ENCODE assay signal across 15 cellular contexts in genomic region chr20:1911536-1911935, GRCh38. TPM values are rescaled to one million over a fixed set of nuclear protein-coding genes. Genes with fewer than 3 reads are reported as not detected.
DNase-seq lines count a peak whose midpoint lies in the region; ATAC-seq and TF ChIP-seq lines count a peak whose summit lies in the region.
"Had no signal": no experiment of that assay in that cellular context is flagged by ENCODE, and none has a peak within 500 bp of the region (broad histone marks: within the 10 kb centered on the region; RNA-seq: fewer than 3 reads in every experiment).

No MANE protein-coding gene starts in this region.

- H3T11ph ChIP-seq in H9 (ENCODE audit: low read length): no peak overlapping the region

- H3K79me2 ChIP-seq in H9 (ENCODE audit: insufficient read depth, low read length): no peaks in the 10 kb centered on the region

- H3K14ac ChIP-seq in H9 (ENCODE audit: insufficient read depth, low read length): no peak overlapping the region
- no peak overlapping the region for H3K14ac ChIP-seq in mesenchymal stem cell (ENCODE audit: low read length in 2 of 2)

- no peak for TF ChIP-seq CTCF in A673 (conservative IDR thresholded peaks at IDR 0.05; ENCODE audit: low read depth, low read length)
- TF ChIP-seq CTCF in H9 (conservative IDR thresholded peaks at IDR 0.05): no peak
- TF ChIP-seq CTCF in dorsolateral prefrontal cortex (IDR thresholded peaks at IDR 0.05 in 54 of 56, conservative IDR thresholded peaks at IDR 0.05 in 2 of 56; ENCODE audit: low read depth in 1 of 56, partially characterized antibody in 56 of 56): no peak

- ATAC-seq in HG02870 (IDR thresholded peaks at IDR 0.05; ENCODE audit: unreplicated experiment): no peak
- ATAC-seq: HepG2, PC-3 had no signal

- H3K9me3 Mint-ChIP-seq in H9: no peaks in the 10 kb centered on the region; a peak in 1 of 5 replicates

- peak overlapping the region; percentile 21 to 61 (median 32); a peak in 2 of 7 replicates for H3K27ac Mint-ChIP-seq in H9

- CTCF ChIA-PET in A673 (lab: Charles Lee): interaction anchor here (0.6 to 0.7 kb wide), 2 partner anchors 182 to 293 kb away, joined by 4 to 5 read pairs; no protein-coding TSS in a partner anchor

- H4K5ac ChIP-seq in H9 (ENCODE audit: insufficient read length, low read depth, low read length): no peak overlapping the region

- H2BK15ac ChIP-seq in H9 (ENCODE audit: low read depth, low read length): no peak overlapping the region
- H2BK15ac ChIP-seq in mesenchymal stem cell (ENCODE audit: low read depth, poor library complexity, severe bottlenecking): no peak overlapping the region

- no peak overlapping the region for H3K23ac ChIP-seq in H9 (ENCODE audit: insufficient read length, low read depth, low read length)
- H3K23ac ChIP-seq in mesenchymal stem cell (ENCODE audit: low read length in 2 of 2): no peak overlapping the region

- no peaks in the 10 kb centered on the region for H3K79me1 ChIP-seq in H9 (ENCODE audit: insufficient read depth, low read depth, low read length, poor library complexity, severe bottlenecking)
- H3K79me1 ChIP-seq in mesenchymal stem cell (replicated peaks; ENCODE audit: low read length, poor library complexity, severe bottlenecking): peaks cover 7% of the 10 kb centered on the region

- H3K27me3 Mint-ChIP-seq in H9 (ENCODE audit: low read depth): no peaks in the 10 kb centered on the region; the same call in 1 of the 2 replicates

- H3K27me3 ChIP-seq in A673 (replicated peaks; ENCODE audit: insufficient read depth, low read depth, low read length, poor library complexity) (no peaks in the 10 kb centered on the region), H9 (ENCODE audit: insufficient read depth, low read length) (no peaks in the 10 kb centered on the region), dorsolateral prefrontal cortex (no peaks in the 10 kb centered on the region), mesenchymal stem cell (ENCODE audit: control insufficient read depth in 1 of 2, insufficient read depth in 1 of 2, low read length in 2 of 2) (no peaks in the 10 kb centered on the region)

- no peak overlapping the region for H3K4me3 ChIP-seq in A673 (ENCODE audit: low read depth, low read length, poor library complexity, severe bottlenecking)
- H3K4me3 ChIP-seq in dorsolateral prefrontal cortex: peak overlapping the region in 3 of 59 donors; percentile 0 to 24 (median 8)
- H3K4me3 ChIP-seq in mesenchymal stem cell (ENCODE audit: insufficient read depth in 1 of 2, low read depth in 1 of 2, low read length in 2 of 2): no peak overlapping the region
- H3K4me3 ChIP-seq: SJCRH30 had no signal

- no peak overlapping the region for H2BK120ac ChIP-seq in H9 (ENCODE audit: low read depth, low read length, poor library complexity, severe bottlenecking)
- H2BK120ac ChIP-seq in mesenchymal stem cell (ENCODE audit: low read depth, low read length): no peak overlapping the region

- intact Hi-C loops in A673 (cut with micrococcal nuclease; ENCODE audit: unreplicated experiment) (no loop called here), dorsolateral prefrontal cortex (cut with DNase I) (no loop called here)

- H3K18ac ChIP-seq in H9 (ENCODE audit: insufficient read length, low read depth, low read length) (no peak overlapping the region), mesenchymal stem cell (ENCODE audit: low read depth in 1 of 2, low read length in 2 of 2) (no peak overlapping the region)

- no peak overlapping the region for H3K9ac ChIP-seq in H9 (ENCODE audit: extremely low read depth, insufficient read length, low read length)
- no peak overlapping the region for H3K9ac ChIP-seq in mesenchymal stem cell (ENCODE audit: low read length)

- H3K56ac ChIP-seq in H9 (ENCODE audit: insufficient read length, low read depth, low read length): no peak overlapping the region

- H3K4me2 ChIP-seq in H9 (ENCODE audit: insufficient read depth, insufficient read length, low read length) (no peak overlapping the region), mesenchymal stem cell (ENCODE audit: low read length, poor library complexity, severe bottlenecking) (no peak overlapping the region)

- whole genome bisulfite sequencing in H9 (ENCODE audit: extremely low coverage, insufficient read length, low lambda C conversion rate): no CpG with 5 or more reads among the region's 10 CpGs
- WGBS in mesenchymal stem cell: 86% methylated on average over 10 of the region's 10 CpGs

- no peak overlapping the region for H2AFZ ChIP-seq in H9 (ENCODE audit: low read length)
- no peak overlapping the region for H2AFZ ChIP-seq in mesenchymal stem cell (ENCODE audit: low read depth, low read length)

- H3K27ac ChIP-seq in A673 (ENCODE audit: low read depth, low read length, poor library complexity, severe bottlenecking) (peak overlapping the region; percentile 44), H9 (ENCODE audit: insufficient read length, low read depth, low read length) (no peak overlapping the region), dorsolateral prefrontal cortex (peak overlapping the region in 56 of 59 donors; percentile 23 to 99 (median 83)), mesenchymal stem cell (ENCODE audit: low read length, poor library complexity, severe bottlenecking) (peak overlapping the region; percentile 58)
- H3K27ac ChIP-seq: RWPE1, SJCRH30 had no signal

- DNase-seq in A673 (ENCODE audit: low spot score): no peak
- no peak for DNase-seq in H9
- DNase-seq in dorsolateral prefrontal cortex: peak in 1 of 10 donors; percentile 66
- DNase-seq in mesenchymal stem cell: no peak
- no peak for DNase-seq in stimulated activated naive CD4-positive, alpha-beta T cell (lab: John Stamatoyannopoulos, UW)
- no peak for DNase-seq in NOMO-1 treated with DMSO at 0.1 percent for 48 hours (lab: John Stamatoyannopoulos, UW; ENCODE audit: unreplicated experiment)
- DNase-seq: ACHN, KBM-7, NCI-H1694 treated with DMSO at 0.1 percent for 48 hours, NCI-H774, PC-3, SJCRH30 had no signal

- H3K4ac ChIP-seq in H9 (ENCODE audit: low read depth, low read length) (no peak overlapping the region), mesenchymal stem cell (ENCODE audit: low read depth in 1 of 2, low read length in 2 of 2) (no peak overlapping the region)

- H3K36me3 ChIP-seq in A673 (ENCODE audit: insufficient read depth, low read length, poor library complexity, severe bottlenecking) (peaks cover 41% of the 10 kb centered on the region), mesenchymal stem cell (ENCODE audit: control insufficient read depth in 1 of 2, insufficient read depth in 2 of 2, low read depth in 1 of 2, low read length in 2 of 2) (peaks cover 42 to 67% of the 10 kb centered on the region in 2 experiments)
- H3K36me3 ChIP-seq: SJCRH30 had no signal

- H4K20me1 ChIP-seq in H9 (ENCODE audit: control insufficient read depth, insufficient read depth, insufficient read length): peaks cover 2% of the 10 kb centered on the region

- BruUV-seq in A673 (replicated peaks; lab: Mats Ljungman, UMichigan): no TSS peak

- peaks cover 0 to 5% (median 0%) of the 10 kb centered on the region in 3 experiments; a peak in 3 of 7 replicates for H3K36me3 Mint-ChIP-seq in H9 (ENCODE audit: insufficient read depth in 1 of 3, low read depth in 3 of 3)

- H2AK5ac ChIP-seq in H9 (ENCODE audit: insufficient read length, low read length) (no peak overlapping the region), mesenchymal stem cell (ENCODE audit: low read length, severe bottlenecking) (peak overlapping the region; percentile 73)

- H3K9me3 ChIP-seq in A673 (ENCODE audit: low read depth, low read length, poor library complexity, severe bottlenecking) (no peaks in the 10 kb centered on the region), H9 (ENCODE audit: control insufficient read depth, low read depth, low read length) (no peaks in the 10 kb centered on the region), mesenchymal stem cell (ENCODE audit: control insufficient read depth, low read length) (no peaks in the 10 kb centered on the region)
- H3K9me3 ChIP-seq: SJCRH30 had no signal

- H3K4me1 ChIP-seq in A673 (ENCODE audit: insufficient read depth, low read length, poor library complexity, severe bottlenecking) (peaks cover 6% of the 10 kb centered on the region), H9 (ENCODE audit: insufficient read depth, low read length) (no peaks in the 10 kb centered on the region), mesenchymal stem cell (ENCODE audit: control insufficient read depth, insufficient read depth, low read depth, low read length) (peaks cover 40% of the 10 kb centered on the region)
- H3K4me1 ChIP-seq: SJCRH30 had no signal

- H2BK12ac ChIP-seq in H9 (ENCODE audit: insufficient read length, low read depth, low read length): no peak overlapping the region
- no peak overlapping the region for H2BK12ac ChIP-seq in mesenchymal stem cell (ENCODE audit: low read length in 2 of 2)

- no peak overlapping the region for H4K91ac ChIP-seq in H9 (ENCODE audit: insufficient read length, low read depth, low read length)
- H4K91ac ChIP-seq in mesenchymal stem cell (ENCODE audit: low read length): no peak overlapping the region

- H4K8ac ChIP-seq in H9 (replicated peaks; ENCODE audit: insufficient read length, low read depth, low read length) (no peak overlapping the region), mesenchymal stem cell (ENCODE audit: low read length) (no peak overlapping the region)

- no peaks in the 10 kb centered on the region for H3K23me2 ChIP-seq in H9 (ENCODE audit: insufficient read length, low read depth, low read length, poor library complexity, severe bottlenecking)

- no peak overlapping the region for H2BK20ac ChIP-seq in H9 (ENCODE audit: low read depth, low read length, poor library complexity, severe bottlenecking)

- no peak overlapping the region for H3K4me3 Mint-ChIP-seq in H9

- no peak overlapping the region for H2BK5ac ChIP-seq in H9 (ENCODE audit: insufficient read length, low read length)
- no peak overlapping the region for H2BK5ac ChIP-seq in mesenchymal stem cell (ENCODE audit: low read depth, low read length, poor library complexity, severe bottlenecking)

- POLR2A ChIA-PET in A673 (lab: Charles Lee; ENCODE audit: low non-redundant PET): interaction anchor here (0.6 kb wide), 1 partner anchor 25 kb away, joined by 3 read pairs; no protein-coding TSS in a partner anchor

- H3K4me1 Mint-ChIP-seq in H9: peaks cover 13 to 14% of the 10 kb centered on the region in 2 experiments

RNA-seq across cellular contexts. Expression of gene SIRPA, which starts 16.3 kb away (rescaled TPM):
- total RNA-seq in A673 (2021): 81.0 and 81.2 TPM in 2 replicates
- 5.8 and 6.0 TPM in 2 replicates for total RNA-seq in H9 (2021)
- total RNA-seq in dorsolateral prefrontal cortex: 100 to 1,000 TPM; 164 to 389 (median 265) TPM
- polyA plus RNA-seq in mesenchymal stem cell (2013, experiment 1 of 2): 40.7 TPM
- polyA plus RNA-seq in mesenchymal stem cell (2013, experiment 2 of 2): 40.6 TPM

Comparison
In these comparisons a context has a peak if more than half of its experiments do, and no peak if none do; other contexts are left out.
1. RNA of gene SIRPA, which starts 16.3 kb away (total RNA-seq): 164 to 389 TPM in dorsolateral prefrontal cortex and 81.0 to 81.2 TPM in A673; 5.8 to 6.0 TPM in H9; every median in the first group is over 10 times any median in the second.